ENCODE assay signal across 17 cellular contexts in genomic region chr3:14885307-14885706, GRCh38.
DNase-seq lines count a peak whose midpoint lies in the region.
"Had no signal": no experiment of that assay in that cellular context is flagged by ENCODE, and none has a peak within 500 bp of the region (broad histone marks: within the 10 kb centered on the region; RNA-seq: fewer than 3 reads in every experiment).

No MANE protein-coding gene starts in this region.

- CTCF ChIA-PET in activated naive CD4-positive, alpha-beta T cell treated with anti-CD3 and anti-CD28 coated beads, Interleukin-2, amount 10 ng/mL, durations not matched to agents 7 days and 5 days (lab: Charles Lee) = no interaction called here

- H3K27ac Mint-ChIP-seq in activated naive CD4-positive, alpha-beta T cell treated with anti-CD3 and anti-CD28 coated beads, Interleukin-2, amount 10 ng/mL, durations not matched to agents 7 days and 5 days = peak overlapping the region; percentile 88
- H3K27ac Mint-ChIP-seq: activated B cell treated with CpG ODN at 0.5 μM for 24 hours, B cell had no signal

- H3K9me3 Mint-ChIP-seq in activated naive CD4-positive, alpha-beta T cell treated with anti-CD3 and anti-CD28 coated beads, Interleukin-2, amount 10 ng/mL, durations not matched to agents 7 days and 5 days = no peaks in the 10 kb centered on the region
- H3K9me3 Mint-ChIP-seq: activated B cell treated with CpG ODN at 0.5 μM for 24 hours had no signal

- H3K36me3 Mint-ChIP-seq in activated naive CD4-positive, alpha-beta T cell treated with anti-CD3 and anti-CD28 coated beads, Interleukin-2, amount 10 ng/mL, durations not matched to agents 7 days and 5 days = peaks cover 6% of the 10 kb centered on the region

- peaks cover 74% of the 10 kb centered on the region for H3K4me1 Mint-ChIP-seq in activated naive CD4-positive, alpha-beta T cell treated with anti-CD3 and anti-CD28 coated beads, Interleukin-2, amount 10 ng/mL, durations not matched to agents 7 days and 5 days

- intact Hi-C loops in head of caudate nucleus (cut with DNase I) = no loop called here

- H3K27me3 Mint-ChIP-seq in activated naive CD4-positive, alpha-beta T cell treated with anti-CD3 and anti-CD28 coated beads, Interleukin-2, amount 10 ng/mL, durations not matched to agents 7 days and 5 days = peaks cover 13% of the 10 kb centered on the region

- H3K4me3 Mint-ChIP-seq in activated naive CD4-positive, alpha-beta T cell treated with anti-CD3 and anti-CD28 coated beads, Interleukin-2, amount 10 ng/mL, durations not matched to agents 7 days and 5 days = peak overlapping the region; percentile 53
- H3K4me3 Mint-ChIP-seq: activated B cell treated with CpG ODN at 0.5 μM for 24 hours, B cell had no signal

- peak; percentile 8 for DNase-seq in stimulated activated CD4-positive, alpha-beta T cell treated with anti-CD3 and anti-CD28 coated beads, Interleukin-1b, Interleukin-23, amount 100 ng/mL, for 48 hours
- DNase-seq in stimulated activated CD4-positive, alpha-beta T cell treated with anti-CD3 and anti-CD28 coated beads, Interleukin-4, amount 100 ng/mL, for 1 hour = no peak
- peak; percentile 98 for DNase-seq in RPMI7951 (ENCODE audit: low read depth)
- DNase-seq in activated naive CD4-positive, alpha-beta T cell treated with anti-CD3 and anti-CD28 coated beads, Interleukin-2, amount 10 ng/mL, durations not matched to agents 7 days and 5 days = peak; percentile 75
- no peak for DNase-seq in ACHN
- no peak for DNase-seq in head of caudate nucleus
- no peak for DNase-seq in effector CD8-positive, alpha-beta T cell (lab: John Stamatoyannopoulos, UW)
- DNase-seq: activated B cell treated with CpG ODN at 0.5 μM for 24 hours, colonic mucosa, DMS 273 treated with DMSO at 0.1 percent for 48 hours, gastrocnemius medialis, midbrain, NCI-H187 treated with DMSO at 0.1 percent for 48 hours, NCI-H510A, right cardiac atrium, SHP77 had no signal

- in situ Hi-C loops in ACHN (cut with HindIII; ENCODE audit: low pct_ligation_motif_present, low pct_unique_long_range_greater_than_20kb, low sequenced_read_pairs) = no loop called here

Comparison
In these comparisons a context has a peak if more than half of its experiments do, and no peak if none do; other contexts are left out.
1. DNase-seq: peak in stimulated activated CD4-positive, alpha-beta T cell treated with anti-CD3 and anti-CD28 coated beads, Interleukin-1b, Interleukin-23, amount 100 ng/mL, for 48 hours (single experiment), RPMI7951 (single experiment) and activated naive CD4-positive, alpha-beta T cell treated with anti-CD3 and anti-CD28 coated beads, Interleukin-2, amount 10 ng/mL, durations not matched to agents 7 days and 5 days (single experiment); none in stimulated activated CD4-positive, alpha-beta T cell treated with anti-CD3 and anti-CD28 coated beads, Interleukin-4, amount 100 ng/mL, for 1 hour (single experiment), ACHN (single experiment), head of caudate nucleus (0 of 42) and effector CD8-positive, alpha-beta T cell (single experiment).